Comparison of ENCODE assay signal across 11 cellular contexts in genomic region chr1:156508955-156509234, GRCh38. TPM values are rescaled to one million over a fixed set of nuclear protein-coding genes. Genes with fewer than 3 reads are reported as not detected.
A peak's percentile ranks its signal among the peaks of the same experiment; 100 is the strongest.
DNase-seq lines count a peak whose midpoint lies in the region; ATAC-seq and TF ChIP-seq lines count a peak whose summit lies in the region.
"Had no signal": no experiment of that assay in that cellular context is flagged by ENCODE, and none has a peak within 500 bp of the region (broad histone marks: within the 10 kb centered on the region; RNA-seq: fewer than 3 reads in every experiment).

No MANE protein-coding gene starts in this region.

- H3K36me3 Mint-ChIP-seq in T-helper 17 cell (ENCODE audit: low read depth), result peaks cover under 1% of the 10 kb centered on the region

- peak overlapping the region; percentile 68 to 98 (median 90) for H3K4me2 ChIP-seq in BLaER1 treated with 17β-estradiol and CSF1 and Interleukin-3, amounts not matched to agents 10 nM and 100 nM

- H3K4me3 ChIP-seq in BLaER1 treated with 17β-estradiol and CSF1 and Interleukin-3, amounts not matched to agents 10 nM and 100 nM, result no peak overlapping the region
- H3K4me3 ChIP-seq in heart right ventricle, result peak overlapping the region in 3 of 10 donors; percentile 14 to 57 (median 55)
- no peak overlapping the region for H3K4me3 ChIP-seq in sigmoid colon

- peak overlapping the region in 4 of 11 experiments; percentile 39 to 66 (median 64); a peak in 6 of 22 replicates for H3K9ac ChIP-seq in BLaER1 treated with 17β-estradiol and CSF1 and Interleukin-3, amounts not matched to agents 10 nM and 100 nM

- no peak overlapping the region for H3K4me3 Mint-ChIP-seq in T-helper 17 cell

- no peak for TF ChIP-seq EP300 in sigmoid colon (IDR thresholded peaks at IDR 0.05)

- WGBS in heart right ventricle, 2 donors, result 57 to 58% methylated on average over 2 of the region's 2 CpGs
- WGBS in sigmoid colon, 2 donors, result 79 to 82% methylated on average over 2 of the region's 2 CpGs

- H3K27ac ChIP-seq in BLaER1 treated with 17β-estradiol and CSF1 and Interleukin-3, amounts not matched to agents 10 nM and 100 nM, result peak overlapping the region; percentile 12 to 99 (median 63); a peak in 18 of 22 replicates
- H3K27ac ChIP-seq in heart right ventricle, result peak overlapping the region; percentile 78 to 100 (median 100)
- H3K27ac ChIP-seq in sigmoid colon, result peak overlapping the region; percentile 98 to 100 (median 100)

- no peaks in the 10 kb centered on the region for H4K20me1 ChIP-seq in BLaER1 treated with 17β-estradiol and CSF1 and Interleukin-3, amounts not matched to agents 10 nM and 100 nM

- TF ChIP-seq POLR2A in sigmoid colon (IDR thresholded peaks at IDR 0.05), result no peak

- no peaks in the 10 kb centered on the region for H3K36me3 ChIP-seq in BLaER1 treated with 17β-estradiol and CSF1 and Interleukin-3, amounts not matched to agents 10 nM and 100 nM
- H3K36me3 ChIP-seq in heart right ventricle (no peaks in the 10 kb centered on the region), sigmoid colon (no peaks in the 10 kb centered on the region)

- ATAC-seq in T-helper 17 cell (no peak), heart right ventricle (peak in 2 of 8 donors; percentile 0 to 3), HG02759 (IDR thresholded peaks at IDR 0.05; ENCODE audit: unreplicated experiment) (no peak), HG02885 (IDR thresholded peaks at IDR 0.05; ENCODE audit: poor library complexity, unreplicated experiment) (no peak)

- peaks cover 31% of the 10 kb centered on the region for H3K4me1 Mint-ChIP-seq in T-helper 17 cell

- no peaks in the 10 kb centered on the region for H3K27me3 ChIP-seq in BLaER1 treated with 17β-estradiol and CSF1 and Interleukin-3, amounts not matched to agents 10 nM and 100 nM
- no peaks in the 10 kb centered on the region for H3K27me3 ChIP-seq in heart right ventricle
- H3K27me3 ChIP-seq in sigmoid colon, result no peaks in the 10 kb centered on the region

- no peaks in the 10 kb centered on the region for H3K9me3 ChIP-seq in BLaER1 treated with 17β-estradiol and CSF1 and Interleukin-3, amounts not matched to agents 10 nM and 100 nM (replicated peaks in 1 of 11)
- no peaks in the 10 kb centered on the region for H3K9me3 ChIP-seq in T-helper 17 cell (ENCODE audit: control insufficient read depth, low read length, poor library complexity, severe bottlenecking)
- H3K9me3 ChIP-seq in heart right ventricle, result no peaks in the 10 kb centered on the region
- H3K9me3 ChIP-seq in sigmoid colon, result no peaks in the 10 kb centered on the region
- H3K9me3 ChIP-seq: Caco-2 had no signal

- intact Hi-C loops in heart right ventricle (cut with DNase I) (loop anchor here in 2 of 10 donors (5.0 to 10.0 kb wide), 2 partner anchors 83 to 236 kb away; partner anchors contain the start of genes MRPL24 (in 1 of the 2) and NAXE (in 1 of the 2)), sigmoid colon (cut with DNase I) (no loop called here)

- H3K27me3 Mint-ChIP-seq in T-helper 17 cell, result no peaks in the 10 kb centered on the region

- H3K4me1 ChIP-seq in BLaER1 treated with 17β-estradiol and CSF1 and Interleukin-3, amounts not matched to agents 10 nM and 100 nM, result peaks cover 57 to 75% (median 70%) of the 10 kb centered on the region in 10 experiments
- peaks cover 18 to 75% (median 53%) of the 10 kb centered on the region in 9 donors for H3K4me1 ChIP-seq in heart right ventricle
- H3K4me1 ChIP-seq in sigmoid colon, result peaks cover 0 to 86% (median 81%) of the 10 kb centered on the region in 4 donors

- TF ChIP-seq CTCF in heart right ventricle (IDR thresholded peaks at IDR 0.05) (no peak), sigmoid colon (IDR thresholded peaks at IDR 0.05) (no peak)

- H3K27ac Mint-ChIP-seq in T-helper 17 cell, result peak overlapping the region; percentile 99

- DNase-seq in T-helper 17 cell (no peak), heart right ventricle (no peak), sigmoid colon (peak; percentile 83), activated gamma-delta T cell treated with Interleukin-2 at 50 U/mL for 16 hours (no peak), NCI-H2227 treated with DMSO at 0.1 percent for 48 hours (lab: John Stamatoyannopoulos, UW) (no peak)
- DNase-seq: activated T-cell treated with anti-CD3 and anti-CD28 coated beads, Interleukin-2, amount 50 U/mL, for 1 hour; Caco-2; NCI-H226 had no signal

RNA-seq across cellular contexts. Expression of gene MEF2D, which starts 8.3 kb away (rescaled TPM):
- total RNA-seq in T-helper 17 cell, result 100 to 1,000 TPM; 142 to 157 TPM
- 100 to 1,000 TPM in 4 of 10 donors, 10 to 100 TPM in 6; 81.1 to 127 (median 96.5) TPM for total RNA-seq in heart right ventricle
- polyA plus RNA-seq in heart right ventricle, result 10 to 100 TPM; 31.6 to 37.7 TPM
- total RNA-seq in sigmoid colon, result 10 to 100 TPM; 39.8 to 61.6 (median 53.2) TPM
- 10 to 100 TPM; 13.2 to 31.2 (median 22.9) TPM for polyA plus RNA-seq in sigmoid colon
